Comparison of ENCODE assay signal across 2 cellular contexts in the genomic region with DNA sequence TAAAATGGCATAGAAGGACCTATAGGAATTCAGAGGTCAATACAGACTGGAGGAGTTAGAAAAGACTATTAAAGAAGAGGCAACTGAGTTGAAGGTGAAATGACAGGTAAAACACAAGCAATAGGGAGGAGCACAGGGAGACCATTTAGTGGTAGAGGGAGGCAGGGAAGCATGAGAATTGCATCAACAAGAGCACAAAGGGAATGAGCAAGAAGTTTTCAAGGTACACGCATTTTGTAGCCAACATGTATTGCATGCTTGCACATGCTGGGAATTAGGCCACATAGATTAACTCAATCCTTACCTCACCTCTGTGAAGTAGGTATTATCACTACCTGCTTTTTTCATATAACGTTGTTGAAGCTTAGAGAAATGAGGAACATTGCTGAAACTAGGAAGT.
A peak's percentile ranks its signal among the peaks of the same experiment; 100 is the strongest.
TF ChIP-seq lines count a peak whose summit lies in the region.

No MANE protein-coding gene starts in this region.

TF ChIP-seq in HEK293, 187 proteins besides CTCF, POLR2A, EP300 and RAD21 (continued from another document):
- TF ChIP-seq, protein P1, sequence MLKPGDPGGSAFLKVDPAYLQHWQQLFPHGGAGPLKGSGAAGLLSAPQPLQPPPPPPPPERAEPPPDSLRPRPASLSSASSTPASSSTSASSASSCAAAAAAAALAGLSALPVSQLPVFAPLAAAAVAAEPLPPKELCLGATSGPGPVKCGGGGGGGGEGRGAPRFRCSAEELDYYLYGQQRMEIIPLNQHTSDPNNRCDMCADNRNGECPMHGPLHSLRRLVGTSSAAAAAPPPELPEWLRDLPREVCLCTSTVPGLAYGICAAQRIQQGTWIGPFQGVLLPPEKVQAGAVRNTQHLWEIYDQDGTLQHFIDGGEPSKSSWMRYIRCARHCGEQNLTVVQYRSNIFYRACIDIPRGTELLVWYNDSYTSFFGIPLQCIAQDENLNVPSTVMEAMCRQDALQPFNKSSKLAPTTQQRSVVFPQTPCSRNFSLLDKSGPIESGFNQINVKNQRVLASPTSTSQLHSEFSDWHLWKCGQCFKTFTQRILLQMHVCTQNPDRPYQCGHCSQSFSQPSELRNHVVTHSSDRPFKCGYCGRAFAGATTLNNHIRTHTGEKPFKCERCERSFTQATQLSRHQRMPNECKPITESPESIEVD (tag by site-specific recombination; IDR thresholded peaks at IDR 0.05): no peak
- no peak for TF ChIP-seq SALL2 (tag by site-specific recombination; IDR thresholded peaks at IDR 0.05; ENCODE audit: borderline replicate concordance)
- no peak for TF ChIP-seq BCL11A (tag by site-specific recombination; IDR thresholded peaks at IDR 0.05; ENCODE audit: low read depth)
- TF ChIP-seq ZSCAN30 (tag by site-specific recombination; IDR thresholded peaks at IDR 0.05): no peak
- no peak for TF ChIP-seq OVOL3 (tag by site-specific recombination; IDR thresholded peaks at IDR 0.05)
- TF ChIP-seq, protein P2, sequence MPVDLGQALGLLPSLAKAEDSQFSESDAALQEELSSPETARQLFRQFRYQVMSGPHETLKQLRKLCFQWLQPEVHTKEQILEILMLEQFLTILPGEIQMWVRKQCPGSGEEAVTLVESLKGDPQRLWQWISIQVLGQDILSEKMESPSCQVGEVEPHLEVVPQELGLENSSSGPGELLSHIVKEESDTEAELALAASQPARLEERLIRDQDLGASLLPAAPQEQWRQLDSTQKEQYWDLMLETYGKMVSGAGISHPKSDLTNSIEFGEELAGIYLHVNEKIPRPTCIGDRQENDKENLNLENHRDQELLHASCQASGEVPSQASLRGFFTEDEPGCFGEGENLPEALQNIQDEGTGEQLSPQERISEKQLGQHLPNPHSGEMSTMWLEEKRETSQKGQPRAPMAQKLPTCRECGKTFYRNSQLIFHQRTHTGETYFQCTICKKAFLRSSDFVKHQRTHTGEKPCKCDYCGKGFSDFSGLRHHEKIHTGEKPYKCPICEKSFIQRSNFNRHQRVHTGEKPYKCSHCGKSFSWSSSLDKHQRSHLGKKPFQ (tag by site-specific recombination; IDR thresholded peaks at IDR 0.05): no peak
- no peak for TF ChIP-seq ZNF221 (tag by site-specific recombination; IDR thresholded peaks at IDR 0.05; ENCODE audit: borderline replicate concordance)
- no peak for TF ChIP-seq ZNF302 (tag by site-specific recombination; IDR thresholded peaks at IDR 0.05; ENCODE audit: low read depth)
- no peak for TF ChIP-seq ZFP37 (tag by site-specific recombination; IDR thresholded peaks at IDR 0.05)
- TF ChIP-seq ZNF621 (tag by site-specific recombination; IDR thresholded peaks at IDR 0.05): no peak
- no peak for TF ChIP-seq TRIM28 (IDR thresholded peaks at IDR 0.05; ENCODE audit: borderline replicate concordance, low read length)
- TF ChIP-seq ZNF549 (tag by site-specific recombination; IDR thresholded peaks at IDR 0.05): no peak
- no peak for TF ChIP-seq ZNF132 (tag by site-specific recombination; IDR thresholded peaks at IDR 0.05; ENCODE audit: borderline replicate concordance)
- TF ChIP-seq ZNF404 (tag by site-specific recombination; IDR thresholded peaks at IDR 0.05): no peak
- TF ChIP-seq ZNF426 (tag by site-specific recombination; IDR thresholded peaks at IDR 0.05): no peak
- no peak for TF ChIP-seq SP7 (tag by site-specific recombination; IDR thresholded peaks at IDR 0.05)
- peak; percentile 36; the same call in 1 of the 2 replicates for TF ChIP-seq MZF1 (tag by site-specific recombination; IDR thresholded peaks at IDR 0.05; ENCODE audit: borderline replicate concordance)
- no peak for TF ChIP-seq ZNF138 (tag by site-specific recombination; IDR thresholded peaks at IDR 0.05; ENCODE audit: borderline replicate concordance)
- no peak for TF ChIP-seq HOXD13 (CRISPR knock-in tag; IDR thresholded peaks at IDR 0.05; ENCODE audit: borderline replicate concordance)
- TF ChIP-seq ZNF624 (tag by site-specific recombination; IDR thresholded peaks at IDR 0.05): no peak
- TF ChIP-seq, protein P3, sequence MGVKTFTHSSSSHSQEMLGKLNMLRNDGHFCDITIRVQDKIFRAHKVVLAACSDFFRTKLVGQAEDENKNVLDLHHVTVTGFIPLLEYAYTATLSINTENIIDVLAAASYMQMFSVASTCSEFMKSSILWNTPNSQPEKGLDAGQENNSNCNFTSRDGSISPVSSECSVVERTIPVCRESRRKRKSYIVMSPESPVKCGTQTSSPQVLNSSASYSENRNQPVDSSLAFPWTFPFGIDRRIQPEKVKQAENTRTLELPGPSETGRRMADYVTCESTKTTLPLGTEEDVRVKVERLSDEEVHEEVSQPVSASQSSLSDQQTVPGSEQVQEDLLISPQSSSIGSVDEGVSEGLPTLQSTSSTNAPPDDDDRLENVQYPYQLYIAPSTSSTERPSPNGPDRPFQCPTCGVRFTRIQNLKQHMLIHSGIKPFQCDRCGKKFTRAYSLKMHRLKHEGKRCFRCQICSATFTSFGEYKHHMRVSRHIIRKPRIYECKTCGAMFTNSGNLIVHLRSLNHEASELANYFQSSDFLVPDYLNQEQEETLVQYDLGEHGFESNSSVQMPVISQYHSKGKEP (tag by site-specific recombination; IDR thresholded peaks at IDR 0.05): peak; percentile 90
- TF ChIP-seq, protein P4, sequence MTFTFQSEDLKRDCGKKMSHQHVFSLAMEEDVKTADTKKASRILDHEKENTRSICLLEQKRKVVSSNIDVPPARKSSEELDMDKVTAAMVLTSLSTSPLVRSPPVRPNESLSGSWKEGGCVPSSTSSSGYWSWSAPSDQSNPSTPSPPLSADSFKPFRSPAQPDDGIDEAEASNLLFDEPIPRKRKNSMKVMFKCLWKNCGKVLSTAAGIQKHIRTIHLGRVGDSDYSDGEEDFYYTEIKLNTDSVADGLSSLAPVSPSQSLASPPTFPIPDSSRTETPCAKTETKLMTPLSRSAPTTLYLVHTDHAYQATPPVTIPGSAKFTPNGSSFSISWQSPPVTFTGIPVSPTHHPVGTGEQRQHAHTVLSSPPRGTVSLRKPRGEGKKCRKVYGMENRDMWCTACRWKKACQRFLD (tag by site-specific recombination; IDR thresholded peaks at IDR 0.05): no peak
- TF ChIP-seq ZNF548 (tag by site-specific recombination; IDR thresholded peaks at IDR 0.05): no peak
- no peak for TF ChIP-seq ZNF416 (tag by site-specific recombination; IDR thresholded peaks at IDR 0.05)

TF ChIP-seq in WTC11, 78 proteins besides CTCF, POLR2A, EP300 and RAD21:
- TF ChIP-seq, protein P5, sequence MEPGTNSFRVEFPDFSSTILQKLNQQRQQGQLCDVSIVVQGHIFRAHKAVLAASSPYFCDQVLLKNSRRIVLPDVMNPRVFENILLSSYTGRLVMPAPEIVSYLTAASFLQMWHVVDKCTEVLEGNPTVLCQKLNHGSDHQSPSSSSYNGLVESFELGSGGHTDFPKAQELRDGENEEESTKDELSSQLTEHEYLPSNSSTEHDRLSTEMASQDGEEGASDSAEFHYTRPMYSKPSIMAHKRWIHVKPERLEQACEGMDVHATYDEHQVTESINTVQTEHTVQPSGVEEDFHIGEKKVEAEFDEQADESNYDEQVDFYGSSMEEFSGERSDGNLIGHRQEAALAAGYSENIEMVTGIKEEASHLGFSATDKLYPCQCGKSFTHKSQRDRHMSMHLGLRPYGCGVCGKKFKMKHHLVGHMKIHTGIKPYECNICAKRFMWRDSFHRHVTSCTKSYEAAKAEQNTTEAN (CRISPR knock-in tag; IDR thresholded peaks at IDR 0.05): no peak
- TF ChIP-seq, protein P6, sequence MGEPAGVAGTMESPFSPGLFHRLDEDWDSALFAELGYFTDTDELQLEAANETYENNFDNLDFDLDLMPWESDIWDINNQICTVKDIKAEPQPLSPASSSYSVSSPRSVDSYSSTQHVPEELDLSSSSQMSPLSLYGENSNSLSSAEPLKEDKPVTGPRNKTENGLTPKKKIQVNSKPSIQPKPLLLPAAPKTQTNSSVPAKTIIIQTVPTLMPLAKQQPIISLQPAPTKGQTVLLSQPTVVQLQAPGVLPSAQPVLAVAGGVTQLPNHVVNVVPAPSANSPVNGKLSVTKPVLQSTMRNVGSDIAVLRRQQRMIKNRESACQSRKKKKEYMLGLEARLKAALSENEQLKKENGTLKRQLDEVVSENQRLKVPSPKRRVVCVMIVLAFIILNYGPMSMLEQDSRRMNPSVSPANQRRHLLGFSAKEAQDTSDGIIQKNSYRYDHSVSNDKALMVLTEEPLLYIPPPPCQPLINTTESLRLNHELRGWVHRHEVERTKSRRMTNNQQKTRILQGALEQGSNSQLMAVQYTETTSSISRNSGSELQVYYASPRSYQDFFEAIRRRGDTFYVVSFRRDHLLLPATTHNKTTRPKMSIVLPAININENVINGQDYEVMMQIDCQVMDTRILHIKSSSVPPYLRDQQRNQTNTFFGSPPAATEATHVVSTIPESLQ (CRISPR knock-in tag; IDR thresholded peaks at IDR 0.05): no peak
- no peak for TF ChIP-seq JAZF1 (CRISPR knock-in tag; IDR thresholded peaks at IDR 0.05)
- no peak for TF ChIP-seq ZNF317 (CRISPR knock-in tag; IDR thresholded peaks at IDR 0.05; ENCODE audit: borderline replicate concordance, low read depth)
- TF ChIP-seq, protein P7, sequence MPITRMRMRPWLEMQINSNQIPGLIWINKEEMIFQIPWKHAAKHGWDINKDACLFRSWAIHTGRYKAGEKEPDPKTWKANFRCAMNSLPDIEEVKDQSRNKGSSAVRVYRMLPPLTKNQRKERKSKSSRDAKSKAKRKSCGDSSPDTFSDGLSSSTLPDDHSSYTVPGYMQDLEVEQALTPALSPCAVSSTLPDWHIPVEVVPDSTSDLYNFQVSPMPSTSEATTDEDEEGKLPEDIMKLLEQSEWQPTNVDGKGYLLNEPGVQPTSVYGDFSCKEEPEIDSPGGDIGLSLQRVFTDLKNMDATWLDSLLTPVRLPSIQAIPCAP (CRISPR knock-in tag; IDR thresholded peaks at IDR 0.05): no peak
- no peak for TF ChIP-seq KAT7 (CRISPR knock-in tag; IDR thresholded peaks at IDR 0.05; ENCODE audit: borderline replicate concordance)
- TF ChIP-seq, protein P8, sequence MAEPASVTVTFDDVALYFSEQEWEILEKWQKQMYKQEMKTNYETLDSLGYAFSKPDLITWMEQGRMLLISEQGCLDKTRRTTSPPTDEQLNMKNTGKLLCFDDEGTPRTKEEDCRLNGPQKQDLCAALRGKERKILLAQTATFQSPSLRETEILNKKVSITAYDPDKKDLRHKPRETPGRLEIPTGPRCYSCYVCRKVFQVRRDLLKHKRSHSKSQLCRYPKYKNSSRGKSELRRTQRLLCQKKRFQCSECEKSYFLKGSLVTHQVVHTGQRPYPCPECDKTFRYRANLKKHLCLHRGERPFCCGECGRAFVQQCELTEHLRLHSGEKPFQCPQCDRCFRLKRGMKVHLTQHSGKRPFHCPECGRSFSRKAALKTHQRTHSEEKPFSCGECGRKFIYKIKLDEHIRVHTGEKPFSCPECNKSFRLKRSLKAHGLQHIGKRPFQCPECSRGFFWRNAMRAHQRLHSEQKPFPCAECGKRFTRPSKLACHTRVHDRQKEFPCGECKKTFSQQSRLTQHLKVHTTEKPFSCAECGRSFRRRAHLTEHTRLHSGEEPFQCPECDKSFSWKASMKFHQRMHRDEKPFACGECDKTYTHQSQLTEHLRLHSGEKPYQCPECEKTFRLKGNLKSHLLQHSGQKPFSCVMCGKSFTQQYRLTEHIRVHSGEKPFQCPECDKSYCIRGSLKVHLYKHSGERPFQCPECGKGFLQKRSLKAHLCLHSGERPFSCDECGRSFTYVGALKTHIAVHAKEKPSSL (CRISPR knock-in tag; conservative IDR thresholded peaks at IDR 0.05): no peak
- no peak for TF ChIP-seq SMAD4 (CRISPR knock-in tag; IDR thresholded peaks at IDR 0.05)
- TF ChIP-seq ZNF416 (CRISPR knock-in tag; IDR thresholded peaks at IDR 0.05): no peak
- no peak for TF ChIP-seq TCF7 (CRISPR knock-in tag; IDR thresholded peaks at IDR 0.05; ENCODE audit: low read depth)
- TF ChIP-seq NR3C1 (CRISPR knock-in tag; conservative IDR thresholded peaks at IDR 0.05; ENCODE audit: low read depth): no peak
- TF ChIP-seq SOX15 (CRISPR knock-in tag; IDR thresholded peaks at IDR 0.05): no peak
- TF ChIP-seq, protein P9, sequence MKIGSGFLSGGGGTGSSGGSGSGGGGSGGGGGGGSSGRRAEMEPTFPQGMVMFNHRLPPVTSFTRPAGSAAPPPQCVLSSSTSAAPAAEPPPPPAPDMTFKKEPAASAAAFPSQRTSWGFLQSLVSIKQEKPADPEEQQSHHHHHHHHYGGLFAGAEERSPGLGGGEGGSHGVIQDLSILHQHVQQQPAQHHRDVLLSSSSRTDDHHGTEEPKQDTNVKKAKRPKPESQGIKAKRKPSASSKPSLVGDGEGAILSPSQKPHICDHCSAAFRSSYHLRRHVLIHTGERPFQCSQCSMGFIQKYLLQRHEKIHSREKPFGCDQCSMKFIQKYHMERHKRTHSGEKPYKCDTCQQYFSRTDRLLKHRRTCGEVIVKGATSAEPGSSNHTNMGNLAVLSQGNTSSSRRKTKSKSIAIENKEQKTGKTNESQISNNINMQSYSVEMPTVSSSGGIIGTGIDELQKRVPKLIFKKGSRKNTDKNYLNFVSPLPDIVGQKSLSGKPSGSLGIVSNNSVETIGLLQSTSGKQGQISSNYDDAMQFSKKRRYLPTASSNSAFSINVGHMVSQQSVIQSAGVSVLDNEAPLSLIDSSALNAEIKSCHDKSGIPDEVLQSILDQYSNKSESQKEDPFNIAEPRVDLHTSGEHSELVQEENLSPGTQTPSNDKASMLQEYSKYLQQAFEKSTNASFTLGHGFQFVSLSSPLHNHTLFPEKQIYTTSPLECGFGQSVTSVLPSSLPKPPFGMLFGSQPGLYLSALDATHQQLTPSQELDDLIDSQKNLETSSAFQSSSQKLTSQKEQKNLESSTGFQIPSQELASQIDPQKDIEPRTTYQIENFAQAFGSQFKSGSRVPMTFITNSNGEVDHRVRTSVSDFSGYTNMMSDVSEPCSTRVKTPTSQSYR (CRISPR knock-in tag; IDR thresholded peaks at IDR 0.05): no peak
- TF ChIP-seq MXD4 (CRISPR knock-in tag; IDR thresholded peaks at IDR 0.05; ENCODE audit: borderline replicate concordance): no peak
- TF ChIP-seq ZNF138 (CRISPR knock-in tag; conservative IDR thresholded peaks at IDR 0.05): no peak
- TF ChIP-seq, protein P10, sequence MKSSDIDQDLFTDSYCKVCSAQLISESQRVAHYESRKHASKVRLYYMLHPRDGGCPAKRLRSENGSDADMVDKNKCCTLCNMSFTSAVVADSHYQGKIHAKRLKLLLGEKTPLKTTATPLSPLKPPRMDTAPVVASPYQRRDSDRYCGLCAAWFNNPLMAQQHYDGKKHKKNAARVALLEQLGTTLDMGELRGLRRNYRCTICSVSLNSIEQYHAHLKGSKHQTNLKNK (CRISPR knock-in tag; IDR thresholded peaks at IDR 0.05): no peak
- no peak for TF ChIP-seq CREB1 (CRISPR knock-in tag; IDR thresholded peaks at IDR 0.05)
- TF ChIP-seq RORB (CRISPR knock-in tag; IDR thresholded peaks at IDR 0.05): no peak
- TF ChIP-seq, protein P11, sequence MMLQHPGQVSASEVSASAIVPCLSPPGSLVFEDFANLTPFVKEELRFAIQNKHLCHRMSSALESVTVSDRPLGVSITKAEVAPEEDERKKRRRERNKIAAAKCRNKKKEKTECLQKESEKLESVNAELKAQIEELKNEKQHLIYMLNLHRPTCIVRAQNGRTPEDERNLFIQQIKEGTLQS (CRISPR knock-in tag; conservative IDR thresholded peaks at IDR 0.05): no peak
- TF ChIP-seq, protein P12, sequence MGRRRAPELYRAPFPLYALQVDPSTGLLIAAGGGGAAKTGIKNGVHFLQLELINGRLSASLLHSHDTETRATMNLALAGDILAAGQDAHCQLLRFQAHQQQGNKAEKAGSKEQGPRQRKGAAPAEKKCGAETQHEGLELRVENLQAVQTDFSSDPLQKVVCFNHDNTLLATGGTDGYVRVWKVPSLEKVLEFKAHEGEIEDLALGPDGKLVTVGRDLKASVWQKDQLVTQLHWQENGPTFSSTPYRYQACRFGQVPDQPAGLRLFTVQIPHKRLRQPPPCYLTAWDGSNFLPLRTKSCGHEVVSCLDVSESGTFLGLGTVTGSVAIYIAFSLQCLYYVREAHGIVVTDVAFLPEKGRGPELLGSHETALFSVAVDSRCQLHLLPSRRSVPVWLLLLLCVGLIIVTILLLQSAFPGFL (CRISPR knock-in tag; IDR thresholded peaks at IDR 0.05; ENCODE audit: borderline replicate concordance): no peak
